ENCODE assay signal across 12 cellular contexts in genomic region chr14:34362625-34363251, GRCh38.
"Had no signal": no experiment of that assay in that cellular context is flagged by ENCODE, and none has a peak within 500 bp of the region (broad histone marks: within the 10 kb centered on the region; RNA-seq: fewer than 3 reads in every experiment).

No MANE protein-coding gene starts in this region.

- H3K36me3 Mint-ChIP-seq: activated CD8-positive, alpha-beta memory T cell treated with anti-CD3 and anti-CD28 coated beads, Interleukin-2, amount 10 ng/mL, durations not matched to agents 7 days and 5 days; activated naive CD8-positive, alpha-beta T cell had no signal

- H3K9me3 Mint-ChIP-seq: activated T-cell treated with anti-CD3 and anti-CD28 coated beads, Interleukin-2, amount 50 U/mL, for 4 hours; stimulated activated naive CD8-positive, alpha-beta T cell treated with anti-CD3 and anti-CD28 coated beads, Interleukin-15, amount 100 ng/mL, for 72 hours had no signal

- H3K4me3 Mint-ChIP-seq: activated CD8-positive, alpha-beta memory T cell treated with anti-CD3 and anti-CD28 coated beads, Interleukin-2, amount 10 ng/mL, durations not matched to agents 7 days and 5 days; activated naive CD8-positive, alpha-beta T cell; activated T-cell treated with anti-CD3 and anti-CD28 coated beads, Interleukin-2, amount 50 U/mL, for 4 hours; stimulated activated naive CD8-positive, alpha-beta T cell treated with anti-CD3 and anti-CD28 coated beads, Interleukin-15, amount 100 ng/mL, for 72 hours had no signal

- H3K4me1 ChIP-seq: gastrocnemius medialis had no signal

- H3K27ac ChIP-seq: gastrocnemius medialis, thoracic aorta had no signal

- H3K36me3 ChIP-seq: gastrocnemius medialis, thoracic aorta had no signal

- ATAC-seq: activated CD4-positive, CD25-positive, alpha-beta regulatory T cell treated with anti-CD3 and anti-CD28 coated beads, Interleukin-2, amount 50 U/mL, for 24 hours; activated CD8-positive, alpha-beta memory T cell treated with anti-CD3 and anti-CD28 coated beads, Interleukin-2, amount 10 ng/mL, durations not matched to agents 7 days and 5 days; activated T-cell treated with anti-CD3 and anti-CD28 coated beads, Interleukin-2, amount 50 U/mL, for 4 hours; esophagus mucosa; gastrocnemius medialis; stimulated activated naive CD8-positive, alpha-beta T cell treated with anti-CD3 and anti-CD28 coated beads, Interleukin-15, amount 100 ng/mL, for 72 hours had no signal

- H3K9me3 ChIP-seq: gastrocnemius medialis, thoracic aorta had no signal

- H3K27me3 ChIP-seq: gastrocnemius medialis had no signal

- H3K4me1 Mint-ChIP-seq: activated CD8-positive, alpha-beta memory T cell treated with anti-CD3 and anti-CD28 coated beads, Interleukin-2, amount 10 ng/mL, durations not matched to agents 7 days and 5 days; stimulated activated naive CD8-positive, alpha-beta T cell treated with anti-CD3 and anti-CD28 coated beads, Interleukin-15, amount 100 ng/mL, for 72 hours had no signal

- H3K4me3 ChIP-seq: gastrocnemius medialis, thoracic aorta had no signal

- H3K27ac Mint-ChIP-seq: activated CD8-positive, alpha-beta memory T cell treated with anti-CD3 and anti-CD28 coated beads, Interleukin-2, amount 10 ng/mL, durations not matched to agents 7 days and 5 days; activated naive CD8-positive, alpha-beta T cell had no signal

- DNase-seq: activated CD8-positive, alpha-beta memory T cell treated with anti-CD3 and anti-CD28 coated beads, Interleukin-2, amount 10 ng/mL, durations not matched to agents 7 days and 5 days; activated effector memory CD4-positive, alpha-beta T cell treated with anti-CD3 and anti-CD28 coated beads, Interleukin-2, amount 50 U/mL, for 16 hours; activated T-cell treated with anti-CD3 and anti-CD28 coated beads, Interleukin-2, amount 50 U/mL, for 4 hours; anterior cingulate cortex; gastrocnemius medialis; kidney; stimulated activated CD4-positive, alpha-beta T cell treated with anti-CD3 and anti-CD28 coated beads, Interleukin-4, amount 100 ng/mL, for 4 hours; stimulated activated naive CD8-positive, alpha-beta T cell treated with anti-CD3 and anti-CD28 coated beads, Interleukin-15, amount 100 ng/mL, for 72 hours had no signal
